In genomic region chr21:29078884-29079765, GRCh38 we compare ENCODE assay signal across 8 cellular contexts. TPM values are rescaled to one million over a fixed set of nuclear protein-coding genes. Genes with fewer than 3 reads are reported as not detected.
A peak's percentile ranks its signal among the peaks of the same experiment; 100 is the strongest.
DNase-seq lines count a peak whose midpoint lies in the region; ATAC-seq lines count a peak whose summit lies in the region.

No MANE protein-coding gene starts in this region.

- no peaks in the 10 kb centered on the region for H3K27me3 Mint-ChIP-seq in T-cell

- POLR2A ChIA-PET in T-cell (lab: Charles Lee): interaction anchor here (0.6 to 1.5 kb wide), 4 partner anchors 54 to 220 kb away, joined by 3 to 6 read pairs (median 3); partner anchors contain the start of genes BACH1 (in 1 of the 2) and USP16 (in 1 of the 2)

- peak overlapping the region; percentile 89 for H3K27ac Mint-ChIP-seq in T-cell

- ATAC-seq in HG03139 (IDR thresholded peaks at IDR 0.05; ENCODE audit: unreplicated experiment) (peak; percentile 31), T-cell (replicated peaks in 1 of 4) (peak; percentile 16 to 41 (median 34)), GM18519 (IDR thresholded peaks at IDR 0.05; ENCODE audit: low FRiP score, unreplicated experiment) (no peak)

- H3K4me3 Mint-ChIP-seq in T-cell: peak overlapping the region; percentile 31 to 83 (median 45)

- peaks cover 39 to 72% (median 67%) of the 10 kb centered on the region in 3 donors for H3K4me1 Mint-ChIP-seq in T-cell

- no peaks in the 10 kb centered on the region for H3K9me3 Mint-ChIP-seq in T-cell

- H3K36me3 Mint-ChIP-seq in T-cell: no peaks in the 10 kb centered on the region

- CTCF ChIA-PET in T-cell (lab: Charles Lee): interaction anchor here in 1 of 2 donors (0.6 to 0.9 kb wide), 2 partner anchors 290 to 373 kb away, joined by 3 to 4 read pairs; no protein-coding TSS in a partner anchor

- DNase-seq in activated CD8-positive, alpha-beta memory T cell treated with anti-CD3 and anti-CD28 coated beads for 24 hours: peak; percentile 67
- DNase-seq in activated CD8-positive, alpha-beta memory T cell treated with anti-CD3 and anti-CD28 coated beads, Interleukin-2, amount 50 U/mL, for 48 hours: no peak
- DNase-seq in T-cell (peak in 18 of 34 experiments; percentile 9 to 43 (median 22)), globus pallidus (ENCODE audit: low spot score) (peak; percentile 61), NCI-H187 (lab: John Stamatoyannopoulos, UW) (no peak), T1000 (lab: John Stamatoyannopoulos, UW) (no peak)

RNA-seq across cellular contexts. Expression of gene CCT8, which starts 5.7 kb away (rescaled TPM):
- 100 to 1,000 TPM; 103 to 131 (median 115) TPM for total RNA-seq in T-cell

RNA-seq across cellular contexts. Expression of gene MAP3K7CL, which starts 51.3 kb away (rescaled TPM):
- 1 to 10 TPM; 4.8 to 9.1 (median 7.4) TPM for total RNA-seq in T-cell

RNA-seq across cellular contexts. Expression of gene USP16, which starts 54.7 kb away (rescaled TPM):
- 10 to 100 TPM; 41.8 to 68.7 (median 45.4) TPM for total RNA-seq in T-cell

RNA-seq across cellular contexts. Expression of gene RWDD2B, which starts 60.0 kb away (rescaled TPM):
- 1 to 10 TPM; 4.2 to 7.4 (median 6.2) TPM for total RNA-seq in T-cell

Comparison
In these comparisons a context has a peak if more than half of its experiments do, and no peak if none do; other contexts are left out.
1. DNase-seq: peak in activated CD8-positive, alpha-beta memory T cell treated with anti-CD3 and anti-CD28 coated beads for 24 hours (single experiment), T-cell (18 of 34) and globus pallidus (single experiment); none in activated CD8-positive, alpha-beta memory T cell treated with anti-CD3 and anti-CD28 coated beads, Interleukin-2, amount 50 U/mL, for 48 hours (single experiment), NCI-H187 (0 of 2) and T1000 (single experiment).